1 cellular context compared by ENCODE assay signal in genomic region chr12:54259194-54260011, GRCh38.
TF ChIP-seq lines count a peak whose summit lies in the region.

No MANE protein-coding gene starts in this region.

TF ChIP-seq in IMR-90, 13 proteins besides CTCF, POLR2A, EP300 and RAD21:
- TF ChIP-seq SMC3 (IDR thresholded peaks at IDR 0.05; ENCODE audit: low read depth, low read length): no peak
- TF ChIP-seq NFE2L2 (IDR thresholded peaks at IDR 0.05; ENCODE audit: low read depth, low read length): no peak
- peak; percentile 16; the same call in 1 of the 2 replicates for TF ChIP-seq MAZ (IDR thresholded peaks at IDR 0.05; ENCODE audit: borderline replicate concordance, low read depth, low read length)
- no peak for TF ChIP-seq RCOR1 (IDR thresholded peaks at IDR 0.05; ENCODE audit: insufficient replicate concordance, low read length)
- TF ChIP-seq CHD1 (IDR thresholded peaks at IDR 0.05; ENCODE audit: low read depth, low read length): no peak
